ENCODE assay signal across 36 cellular contexts in genomic region chr15:77653832-77654480, GRCh38. TPM values are rescaled to one million over a fixed set of nuclear protein-coding genes. Genes with fewer than 3 reads are reported as not detected.
"Had no signal": no experiment of that assay in that cellular context is flagged by ENCODE, and none has a peak within 500 bp of the region (broad histone marks: within the 10 kb centered on the region; RNA-seq: fewer than 3 reads in every experiment).

No MANE protein-coding gene starts in this region.

- H3K4me1 ChIP-seq: adrenal gland had no signal

- H3K36me3 ChIP-seq: adrenal gland, brain microvascular endothelial cell had no signal

- H3K27me3 ChIP-seq: adrenal gland had no signal

- H3K4me2 ChIP-seq: KMS-11, PC-9 had no signal

- H3K9ac ChIP-seq: KMS-11 had no signal

- H2AFZ ChIP-seq: PC-9 had no signal

- ATAC-seq: activated CD8-positive, alpha-beta T cell treated with anti-CD3 and anti-CD28 coated beads for 36 hours; activated naive CD4-positive, alpha-beta T cell treated with anti-CD3 and anti-CD28 coated beads, Interleukin-2, amount 50 U/mL, for 72 hours had no signal

- DNase-seq: activated CD4-positive, alpha-beta T cell treated with anti-CD3 and anti-CD28 coated beads for 1 hour; activated CD4-positive, alpha-beta T cell treated with anti-CD3 and anti-CD28 coated beads for 48 hours; activated CD4-positive, CD25-positive, alpha-beta regulatory T cell; activated CD8-positive, alpha-beta T cell treated with anti-CD3 and anti-CD28 coated beads for 36 hours; activated gamma-delta T cell treated with Interleukin-2 at 50 U/mL for 16 hours; activated naive CD4-positive, alpha-beta T cell treated with anti-CD3 and anti-CD28 coated beads for 36 hours; activated T-cell treated with anti-CD3 and anti-CD28 coated beads, Interleukin-2, amount 50 U/mL, for 1 hour; adrenal gland; brain microvascular endothelial cell; central memory CD4-positive, alpha-beta T cell; MM.1S; MV-4-11; NCI-H1092; NCI-H1436 treated with DMSO at 0.1 percent for 48 hours; NCI-H187; NCI-H2029 treated with DMSO at 0.1 percent for 48 hours; NCI-H2107; NCI-H2171; NCI-H510A; NCI-H526; NCI-H748 treated with DMSO at 0.1 percent for 48 hours; NK-92 treated with Interleukin-12 subunit alpha and Interleukin-12 subunit beta, amount 100 ng/mL, for 24 hours; PC-9; Right ventricle myocardium superior; SW 1271; T-helper 1 cell; T-helper 2 cell; T-helper 9 cell had no signal

- H3K4me3 ChIP-seq: adrenal gland, PC-9 had no signal

- H3K27ac ChIP-seq: adrenal gland, brain microvascular endothelial cell, KMS-11, PC-9, RWPE1, VCaP had no signal

RNA-seq across cellular contexts. Expression of gene LINGO1, which starts 21.2 kb away (rescaled TPM):
- total RNA-seq: activated CD8-positive, alpha-beta memory T cell treated with anti-CD3 and anti-CD28 coated beads for 36 hours; activated CD8-positive, alpha-beta T cell treated with anti-CD3 and anti-CD28 coated beads for 36 hours; activated naive CD4-positive, alpha-beta T cell treated with anti-CD3 and anti-CD28 coated beads for 36 hours; activated naive CD4-positive, alpha-beta T cell treated with anti-CD3 and anti-CD28 coated beads, Interleukin-2, amount 50 U/mL, for 72 hours; activated T-helper 2 cell treated with anti-CD3 and anti-CD28 coated beads, Interferon-gamma antibody, Interleukin-2, Interleukin-4, amounts not matched to agents 10 μg/mL and 5 μg/mL and 100 μg/mL, durations not matched to agents 14 hours and 24 hours and 36 hours; LHCN-M2; PC-9 had no signal
- polyA plus RNA-seq: IgD-negative memory B cell had no signal
